8 cellular contexts compared by ENCODE assay signal in genomic region chr19:36527873-36528193, GRCh38. TPM values are rescaled to one million over a fixed set of nuclear protein-coding genes. Genes with fewer than 3 reads are reported as not detected.
DNase-seq lines count a peak whose midpoint lies in the region; ATAC-seq and TF ChIP-seq lines count a peak whose summit lies in the region.

No MANE protein-coding gene starts in this region.

- peak overlapping the region; percentile 100 for H3K27ac Mint-ChIP-seq in chondrocyte (ENCODE audit: unreplicated experiment)
- H3K27ac Mint-ChIP-seq in naive B cell = peak overlapping the region; percentile 92 to 99 (median 97)

- no peaks in the 10 kb centered on the region for H3K27me3 ChIP-seq in BE2C
- H3K27me3 ChIP-seq in HUES64 (ENCODE audit: insufficient read depth, low read length) = no peaks in the 10 kb centered on the region

- H3K4me1 Mint-ChIP-seq in chondrocyte (ENCODE audit: low read depth) (peaks cover 15% of the 10 kb centered on the region), naive B cell (peaks cover 20 to 46% (median 29%) of the 10 kb centered on the region in 3 donors)

- no peak for ATAC-seq in naive B cell (ENCODE audit: low read depth in 2 of 2)
- ATAC-seq in HG03108 (IDR thresholded peaks at IDR 0.05; ENCODE audit: unreplicated experiment) = no peak

- H3K27me3 Mint-ChIP-seq in chondrocyte (ENCODE audit: low read depth) = no peaks in the 10 kb centered on the region
- H3K27me3 Mint-ChIP-seq in naive B cell = no peaks in the 10 kb centered on the region

- H3K36me3 ChIP-seq in BE2C (peaks cover 19% of the 10 kb centered on the region), HUES64 (ENCODE audit: insufficient read depth, low read length) (peaks cover 28% of the 10 kb centered on the region)

- H3K36me3 Mint-ChIP-seq in chondrocyte (ENCODE audit: low read depth) (peaks cover 29% of the 10 kb centered on the region), naive B cell (peaks cover 22 to 23% of the 10 kb centered on the region in 2 donors)

- peak overlapping the region; percentile 99 for H3K4me3 Mint-ChIP-seq in chondrocyte (ENCODE audit: unreplicated experiment)
- H3K4me3 Mint-ChIP-seq in naive B cell = peak overlapping the region; percentile 94 to 100 (median 98)

- H3K9ac ChIP-seq in HUES64 (ENCODE audit: low read depth, low read length) = peak overlapping the region; percentile 95

- H3K9me3 Mint-ChIP-seq in chondrocyte (ENCODE audit: low read depth) (peaks cover 20% of the 10 kb centered on the region), naive B cell (peaks cover 4 to 43% (median 14%) of the 10 kb centered on the region in 7 donors)

- TF ChIP-seq CTCF in BE2C (IDR thresholded peaks at IDR 0.05; ENCODE audit: low read depth, low read length) = no peak
- no peak for TF ChIP-seq CTCF in chondrocyte (IDR thresholded peaks at IDR 0.05)

- H3K4me3 ChIP-seq in BE2C (ENCODE audit: low read depth, low read length) (peak overlapping the region; percentile 93), HUES64 (ENCODE audit: low read length) (peak overlapping the region; percentile 94)

- DNase-seq in BE2C (no peak), chondrocyte (ENCODE audit: low spot score) (no peak), naive B cell (no peak), GF-D8 (lab: John Stamatoyannopoulos, UW) (no peak), NCI-H1105 treated with DMSO at 0.1 percent for 48 hours (lab: John Stamatoyannopoulos, UW) (no peak)
- DNase-seq in activated CD4-positive, CD25-positive, alpha-beta regulatory T cell (lab: John Stamatoyannopoulos, UW) = no peak

- H3K27ac ChIP-seq in HUES64 (ENCODE audit: low read depth, low read length) = peak overlapping the region; percentile 89

- H3K4me1 ChIP-seq in BE2C = no peaks in the 10 kb centered on the region
- H3K4me1 ChIP-seq in HUES64 (ENCODE audit: insufficient read depth, low read length) = peaks cover 6% of the 10 kb centered on the region; the same call in 1 of the 2 replicates

- H3K9me3 ChIP-seq in BE2C (no peaks in the 10 kb centered on the region), HUES64 (ENCODE audit: insufficient read depth, low read depth, low read length) (peaks cover 21% of the 10 kb centered on the region; the same call in 1 of the 2 replicates)

- 0% methylated on average over 12 of the region's 13 CpGs for WGBS in HUES64

RNA-seq across cellular contexts. Expression of gene ZNF260, which starts 0.2 kb away (rescaled TPM):
- polyA plus RNA-seq in BE2C (2012; ENCODE audit: insufficient read depth, insufficient read length, low read depth) = 7.2 TPM
- polyA plus RNA-seq in HUES64 (2013, experiment 1 of 2) = 18.5 TPM
- polyA plus RNA-seq in HUES64 (2013, experiment 2 of 2) = 21.2 TPM
- 14.0 to 16.6 TPM (median 15.5 TPM) in 3 replicates for total RNA-seq in chondrocyte
- polyA plus RNA-seq in naive B cell (ENCODE audit: low read depth in 6 of 6) = 10 to 100 TPM in 3 of 6 donors, 1 to 10 TPM in 3; 2.2 to 16.2 (median 10.1) TPM

RNA-seq across cellular contexts. Expression of gene ZNF566, which starts 38.5 kb away (rescaled TPM):
- polyA plus RNA-seq in BE2C (2012; ENCODE audit: insufficient read depth, insufficient read length, low read depth) = 7.1 TPM
- 10.0 TPM for polyA plus RNA-seq in HUES64 (2013, experiment 1 of 2)
- 9.6 TPM for polyA plus RNA-seq in HUES64 (2013, experiment 2 of 2)
- 12.1 to 14.6 TPM (median 13.8 TPM) in 3 replicates for total RNA-seq in chondrocyte
- 10 to 100 TPM; 11.4 to 27.9 (median 17.6) TPM for polyA plus RNA-seq in naive B cell (ENCODE audit: low read depth in 6 of 6)

RNA-seq across cellular contexts. Expression of gene ZNF529, which starts 45.3 kb away (rescaled TPM):
- polyA plus RNA-seq in BE2C (2012; ENCODE audit: insufficient read depth, insufficient read length, low read depth) = 7.5 TPM
- polyA plus RNA-seq in HUES64 (2013, experiment 1 of 2) = 6.3 TPM
- polyA plus RNA-seq in HUES64 (2013, experiment 2 of 2) = 7.1 TPM
- total RNA-seq in chondrocyte = 13.7 to 18.6 TPM (median 14.1 TPM) in 3 replicates
- 10 to 100 TPM in 3 of 6 donors, 1 to 10 TPM in 3; 5.9 to 10.8 (median 9.5) TPM for polyA plus RNA-seq in naive B cell (ENCODE audit: low read depth in 6 of 6)
